Comparison of ENCODE assay signal across 8 cellular contexts in the genomic region with DNA sequence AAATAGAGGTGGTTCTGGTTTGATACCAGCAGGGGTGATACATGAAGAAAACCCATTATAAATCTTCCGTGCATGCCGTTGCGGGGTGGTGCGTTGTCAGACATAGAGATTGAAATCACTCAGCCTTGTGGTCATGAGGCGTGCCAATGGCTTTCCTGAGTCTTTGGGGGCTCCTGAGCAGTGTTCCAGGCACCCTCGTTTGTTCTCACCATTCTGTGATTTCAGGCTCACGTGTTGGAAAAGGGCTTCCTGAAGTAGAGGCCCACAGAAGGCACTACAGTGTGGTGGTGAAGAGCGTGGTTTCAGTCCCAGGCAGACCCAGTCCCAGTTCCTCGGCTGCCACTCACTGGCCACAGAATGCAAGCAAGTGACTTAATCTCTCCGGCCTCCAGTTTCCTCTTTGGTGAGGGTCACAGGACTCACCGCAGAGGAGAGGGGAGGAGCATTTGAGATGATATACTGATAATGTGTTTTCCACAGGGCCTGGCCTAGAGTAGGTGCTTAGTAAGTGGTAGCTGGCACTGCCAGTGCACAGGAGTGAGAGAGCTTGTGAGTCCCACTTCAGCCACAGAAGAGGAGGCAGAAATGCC. TPM values are rescaled to one million over a fixed set of nuclear protein-coding genes. Genes with fewer than 3 reads are reported as not detected.
A peak's percentile ranks its signal among the peaks of the same experiment; 100 is the strongest.
DNase-seq lines count a peak whose midpoint lies in the region; FAIRE-seq and TF ChIP-seq lines count a peak whose summit lies in the region.

No MANE protein-coding gene starts in this region.

- peak overlapping the region; percentile 74 for H4K91ac ChIP-seq in trophoblast cell (ENCODE audit: low read depth, low read length)

- no peak overlapping the region for H2AK5ac ChIP-seq in trophoblast cell (ENCODE audit: low read length)

- no peaks in the 10 kb centered on the region for H3K36me3 ChIP-seq in trophoblast cell (ENCODE audit: control insufficient read depth in 1 of 2, insufficient read depth in 2 of 2, low read length in 2 of 2)

- H3K9ac ChIP-seq in trophoblast cell (ENCODE audit: low read length): no peak overlapping the region

- FAIRE-seq in H54 (lab: Jason Lieb, UNC): peak; percentile 71

- H3K79me2 ChIP-seq in trophoblast cell (ENCODE audit: control insufficient read depth, insufficient read depth, low read length, poor library complexity): peaks cover 2% of the 10 kb centered on the region

- TF ChIP-seq CTCF in GM12865 (IDR thresholded peaks at IDR 0.05; ENCODE audit: insufficient read depth, low read depth, low read length, missing control alignments): peak; percentile 44
- TF ChIP-seq CTCF in LNCaP clone FGC (IDR thresholded peaks at IDR 0.05; ENCODE audit: control insufficient read depth, extremely low read depth, insufficient read depth): peak; percentile 28; the same call in 1 of the 2 replicates
- peak; percentile 42 for TF ChIP-seq CTCF in epithelial cell of proximal tubule (conservative IDR thresholded peaks at IDR 0.05; ENCODE audit: low read depth, low read length)

- peak overlapping the region; percentile 88 for H2BK120ac ChIP-seq in trophoblast cell (ENCODE audit: insufficient read depth, low read length, poor library complexity)

- DNase-seq in GM12865 (ENCODE audit: low read depth) (peak; percentile 90), H54 (ENCODE audit: insufficient read length, low spot score) (peak; percentile 72), LNCaP clone FGC (ENCODE audit: low read depth) (peak; percentile 40), epithelial cell of proximal tubule (ENCODE audit: low read depth) (no peak), trophoblast cell (peak; percentile 84 to 86), NCI-H1105 (lab: John Stamatoyannopoulos, UW) (no peak), middle frontal gyrus (ENCODE audit: extremely low spot score, low spot score) (no peak)
- peak; percentile 76 for DNase-seq in activated CD4-positive, alpha-beta T cell treated with anti-CD3 and anti-CD28 coated beads for 48 hours

- H3K27me3 ChIP-seq in trophoblast cell (ENCODE audit: insufficient read depth, low read length): no peaks in the 10 kb centered on the region

- H2BK12ac ChIP-seq in trophoblast cell (ENCODE audit: low read length): peak overlapping the region; percentile 81

- H3K4me1 ChIP-seq in trophoblast cell (ENCODE audit: control insufficient read depth in 1 of 2, insufficient read depth in 2 of 2, low read length in 2 of 2): peaks cover 7% of the 10 kb centered on the region in 2 experiments

- no peak overlapping the region for H3K18ac ChIP-seq in trophoblast cell (ENCODE audit: low read length)

- TF ChIP-seq POLR2A in H54 (IDR thresholded peaks at IDR 0.05; ENCODE audit: low read depth, low read length): no peak

- no CpG with 5 or more reads among the region's 11 CpGs for WGBS in trophoblast cell (ENCODE audit: extremely low coverage, insufficient coverage, insufficient read length)

- no peak overlapping the region for H3K4me2 ChIP-seq in trophoblast cell (ENCODE audit: low read length)

- peak overlapping the region; percentile 57 for H4K8ac ChIP-seq in trophoblast cell (ENCODE audit: low read depth, low read length)

- H3K14ac ChIP-seq in trophoblast cell (ENCODE audit: low read length): peak overlapping the region; percentile 53

- peaks cover 6% of the 10 kb centered on the region for H3K79me1 ChIP-seq in trophoblast cell (ENCODE audit: low read length)

- no peak overlapping the region for H2AFZ ChIP-seq in trophoblast cell (ENCODE audit: insufficient read depth, low read length, poor library complexity)

- H3K9me3 ChIP-seq in trophoblast cell (ENCODE audit: insufficient read depth, low read depth, low read length): no peaks in the 10 kb centered on the region

- no peak overlapping the region for H4K12ac ChIP-seq in trophoblast cell (ENCODE audit: low read depth, low read length)

- H3K4ac ChIP-seq in trophoblast cell (ENCODE audit: low read depth, low read length): peak overlapping the region; percentile 34

- H3K4me3 ChIP-seq in GM12865 (ENCODE audit: low read depth, low read length) (no peak overlapping the region), LNCaP clone FGC (ENCODE audit: low read depth, low read length) (no peak overlapping the region), epithelial cell of proximal tubule (ENCODE audit: low read depth, low read length) (no peak overlapping the region), trophoblast cell (ENCODE audit: low read depth, low read length) (no peak overlapping the region)

- H3K27ac ChIP-seq in trophoblast cell (ENCODE audit: low read depth, low read length): peak overlapping the region; percentile 62

- peak overlapping the region; percentile 36 for H2BK5ac ChIP-seq in trophoblast cell (ENCODE audit: low read depth, low read length, poor library complexity)

- H3K23ac ChIP-seq in trophoblast cell (ENCODE audit: low read length): no peak overlapping the region

RNA-seq across cellular contexts. Expression of gene GLRX, which starts 20.5 kb away (rescaled TPM):
- 147 and 181 TPM in 2 replicates for total RNA-seq in epithelial cell of proximal tubule
- polyA plus RNA-seq in trophoblast cell (2013): 63.7 and 67.6 TPM in 2 replicates

Comparison
In these comparisons a context has a peak if more than half of its experiments do, and no peak if none do; other contexts are left out.
1. DNase-seq: peak in GM12865 (single experiment), H54 (single experiment), LNCaP clone FGC (single experiment), activated CD4-positive, alpha-beta T cell treated with anti-CD3 and anti-CD28 coated beads for 48 hours (single experiment) and trophoblast cell (2 of 2); none in epithelial cell of proximal tubule (single experiment), NCI-H1105 (single experiment) and middle frontal gyrus (single experiment).
2. Peak in every context shown above with its lines, with median percentiles within 50 percentile points of each other: CTCF ChIP-seq.